ENCODE assay signal across 1 cellular context in the genomic region with DNA sequence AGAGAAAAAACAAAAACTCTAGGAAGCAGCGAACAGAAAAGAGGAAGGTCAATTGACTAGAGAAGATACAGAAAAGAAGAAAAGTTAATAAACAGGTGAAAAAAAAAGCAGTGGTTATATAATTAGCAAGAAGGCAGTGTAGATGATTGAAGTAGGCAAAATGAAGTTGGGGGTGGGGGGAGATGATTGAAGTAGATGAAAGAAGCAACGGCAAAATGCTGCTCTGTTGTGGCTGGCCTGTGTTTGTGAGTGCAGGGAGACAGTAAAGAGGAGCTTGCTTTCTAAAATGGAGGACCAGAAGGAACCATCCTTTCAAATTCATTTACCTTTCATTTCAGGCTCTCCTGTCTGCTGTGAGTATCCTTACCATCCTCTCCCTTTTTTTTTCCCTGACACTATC.
TF ChIP-seq lines count a peak whose summit lies in the region.

No MANE protein-coding gene starts in this region.

TF ChIP-seq in WTC11, 78 proteins besides CTCF, POLR2A, EP300 and RAD21 (continued from another document):
- TF ChIP-seq ELF4 (CRISPR knock-in tag; IDR thresholded peaks at IDR 0.05; ENCODE audit: low read depth): no peak
- TF ChIP-seq, protein P1, sequence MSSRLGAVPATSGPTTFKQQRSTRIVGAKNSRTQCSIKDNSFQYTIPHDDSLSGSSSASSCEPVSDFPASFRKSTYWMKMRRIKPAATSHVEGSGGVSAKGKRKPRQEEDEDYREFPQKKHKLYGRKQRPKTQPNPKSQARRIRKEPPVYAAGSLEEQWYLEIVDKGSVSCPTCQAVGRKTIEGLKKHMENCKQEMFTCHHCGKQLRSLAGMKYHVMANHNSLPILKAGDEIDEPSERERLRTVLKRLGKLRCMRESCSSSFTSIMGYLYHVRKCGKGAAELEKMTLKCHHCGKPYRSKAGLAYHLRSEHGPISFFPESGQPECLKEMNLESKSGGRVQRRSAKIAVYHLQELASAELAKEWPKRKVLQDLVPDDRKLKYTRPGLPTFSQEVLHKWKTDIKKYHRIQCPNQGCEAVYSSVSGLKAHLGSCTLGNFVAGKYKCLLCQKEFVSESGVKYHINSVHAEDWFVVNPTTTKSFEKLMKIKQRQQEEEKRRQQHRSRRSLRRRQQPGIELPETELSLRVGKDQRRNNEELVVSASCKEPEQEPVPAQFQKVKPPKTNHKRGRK (CRISPR knock-in tag; IDR thresholded peaks at IDR 0.05; ENCODE audit: borderline replicate concordance): no peak
- TF ChIP-seq IRF2 (CRISPR knock-in tag; IDR thresholded peaks at IDR 0.05; ENCODE audit: borderline replicate concordance, low read depth): no peak
- TF ChIP-seq, protein P2, sequence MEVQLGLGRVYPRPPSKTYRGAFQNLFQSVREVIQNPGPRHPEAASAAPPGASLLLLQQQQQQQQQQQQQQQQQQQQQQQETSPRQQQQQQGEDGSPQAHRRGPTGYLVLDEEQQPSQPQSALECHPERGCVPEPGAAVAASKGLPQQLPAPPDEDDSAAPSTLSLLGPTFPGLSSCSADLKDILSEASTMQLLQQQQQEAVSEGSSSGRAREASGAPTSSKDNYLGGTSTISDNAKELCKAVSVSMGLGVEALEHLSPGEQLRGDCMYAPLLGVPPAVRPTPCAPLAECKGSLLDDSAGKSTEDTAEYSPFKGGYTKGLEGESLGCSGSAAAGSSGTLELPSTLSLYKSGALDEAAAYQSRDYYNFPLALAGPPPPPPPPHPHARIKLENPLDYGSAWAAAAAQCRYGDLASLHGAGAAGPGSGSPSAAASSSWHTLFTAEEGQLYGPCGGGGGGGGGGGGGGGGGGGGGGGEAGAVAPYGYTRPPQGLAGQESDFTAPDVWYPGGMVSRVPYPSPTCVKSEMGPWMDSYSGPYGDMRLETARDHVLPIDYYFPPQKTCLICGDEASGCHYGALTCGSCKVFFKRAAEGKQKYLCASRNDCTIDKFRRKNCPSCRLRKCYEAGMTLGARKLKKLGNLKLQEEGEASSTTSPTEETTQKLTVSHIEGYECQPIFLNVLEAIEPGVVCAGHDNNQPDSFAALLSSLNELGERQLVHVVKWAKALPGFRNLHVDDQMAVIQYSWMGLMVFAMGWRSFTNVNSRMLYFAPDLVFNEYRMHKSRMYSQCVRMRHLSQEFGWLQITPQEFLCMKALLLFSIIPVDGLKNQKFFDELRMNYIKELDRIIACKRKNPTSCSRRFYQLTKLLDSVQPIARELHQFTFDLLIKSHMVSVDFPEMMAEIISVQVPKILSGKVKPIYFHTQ (CRISPR knock-in tag; IDR thresholded peaks at IDR 0.05): no peak
